10 cellular contexts compared by ENCODE assay signal in genomic region chr10:69572159-69573055, GRCh38. TPM values are rescaled to one million over a fixed set of nuclear protein-coding genes. Genes with fewer than 3 reads are reported as not detected.
DNase-seq lines count a peak whose midpoint lies in the region; ATAC-seq, FAIRE-seq and TF ChIP-seq lines count a peak whose summit lies in the region.
"Had no signal": no experiment of that assay in that cellular context is flagged by ENCODE, and none has a peak within 500 bp of the region (broad histone marks: within the 10 kb centered on the region; RNA-seq: fewer than 3 reads in every experiment).

No MANE protein-coding gene starts in this region.

- in situ Hi-C loops in GM12878 (cut with MboI), result no loop called here

- H3F3A ChIP-seq in PC-3 (ENCODE audit: low read length, unreplicated experiment), result no peaks in the 10 kb centered on the region

- CTCF ChIA-PET in A549 (lab: Yijun Ruan, JAX) (interaction anchor here (1.1 to 3.7 kb wide), 2 partner anchors 12 to 50 kb away, joined by 3 to 15 read pairs; no protein-coding TSS in a partner anchor), GM12878 (lab: Yijun Ruan, JAX) (no interaction called here), PC-3 (lab: Charles Lee) (no interaction called here)

- TF ChIP-seq EP300 in A549 (IDR thresholded peaks at IDR 0.05) (no peak), GM12878 (IDR thresholded peaks at IDR 0.05; ENCODE audit: borderline replicate concordance in 1 of 2, control insufficient read depth in 1 of 2, low read depth in 2 of 2, low read length in 2 of 2) (no peak)

- H3K9me3 Mint-ChIP-seq in naive B cell, result peaks cover 0 to 9% (median 0%) of the 10 kb centered on the region in 7 donors

- H3K9me3 ChIP-seq in A549 (no peaks in the 10 kb centered on the region), HUES48 (ENCODE audit: control insufficient read depth, insufficient read depth, low read length) (no peaks in the 10 kb centered on the region), GM12878 (replicated peaks; ENCODE audit: control insufficient read depth, insufficient read depth, low read length) (no peaks in the 10 kb centered on the region; the same call in 2 of the 3 replicates), PC-3 (ENCODE audit: low read length) (no peaks in the 10 kb centered on the region)

- RAD21 ChIA-PET in GM12878 (lab: Charles Lee; ENCODE audit: unreplicated experiment), result no interaction called here

- no peak overlapping the region for H3K9ac ChIP-seq in HUES48 (ENCODE audit: low read depth, low read length)
- H3K9ac ChIP-seq in GM12878 (ENCODE audit: control insufficient read depth, insufficient read depth, low read length), result no peak overlapping the region
- H3K9ac ChIP-seq in PC-3 (ENCODE audit: low read length), result no peak overlapping the region

- no TSS peak for BruUV-seq in GM12878 (replicated peaks; lab: Mats Ljungman, UMichigan)
- BruUV-seq in PC-3 (replicated peaks; lab: Mats Ljungman, UMichigan), result no TSS peak

- TF ChIP-seq RAD21 in A549 (conservative IDR thresholded peaks at IDR 0.05 in 1 of 2, IDR thresholded peaks at IDR 0.05 in 1 of 2), result no peak
- TF ChIP-seq RAD21 in GM12878 (IDR thresholded peaks at IDR 0.05; ENCODE audit: insufficient read depth, low read depth, low read length), result no peak

- no peak for FAIRE-seq in A549 (lab: Jason Lieb, UNC)
- FAIRE-seq in GM12878 (lab: Jason Lieb, UNC), result no peak

- peak overlapping the region; percentile 53 to 91 (median 76) for H3K4me3 Mint-ChIP-seq in naive B cell

- no peak for TF ChIP-seq POLR2A in A549 (IDR thresholded peaks at IDR 0.05; ENCODE audit: low read length)
- no peak for TF ChIP-seq POLR2A in GM12878 (IDR thresholded peaks at IDR 0.05; ENCODE audit: low read depth, low read length)

- ATAC-seq in A549 (no peak), GM12878 (peak; percentile 17; the same call in 2 of the 3 replicates), naive B cell (ENCODE audit: low read depth in 2 of 2) (no peak), PC-3 (no peak), GM21825 (IDR thresholded peaks at IDR 0.05; ENCODE audit: unreplicated experiment) (no peak), GM18517 (IDR thresholded peaks at IDR 0.05; ENCODE audit: unreplicated experiment) (no peak)

- SMC1A ChIA-PET in GM12878 (lab: Charles Lee; ENCODE audit: uncharacterized antibody, unreplicated experiment), result no interaction called here

- H3K27ac ChIP-seq in A549 (no peak overlapping the region), HUES48 (ENCODE audit: low read depth, low read length) (no peak overlapping the region), GM12878 (ENCODE audit: control insufficient read depth, insufficient read depth) (no peak overlapping the region), PC-3 (ENCODE audit: low read length) (no peak overlapping the region)

- H3K27me3 ChIP-seq in HUES48 (ENCODE audit: control insufficient read depth, insufficient read depth, low read length) (peaks cover 99% of the 10 kb centered on the region), GM12878 (replicated peaks in 1 of 2; ENCODE audit: control insufficient read depth in 2 of 2, insufficient read depth in 2 of 2, low read length in 1 of 2) (peaks cover 20 to 29% of the 10 kb centered on the region in 2 experiments), PC-3 (ENCODE audit: low read length) (peaks cover 93% of the 10 kb centered on the region)

- H3K4me3 ChIP-seq in A549 (peak overlapping the region; percentile 22; the same call in 1 of the 3 replicates), HUES48 (ENCODE audit: low read depth, low read length) (peak overlapping the region; percentile 57), GM12878 (peak overlapping the region; percentile 6; the same call in 1 of the 2 replicates), PC-3 (ENCODE audit: low read length) (no peak overlapping the region)

- POLR2A ChIA-PET in A549 (lab: Yijun Ruan, JAX) (no interaction called here), GM12878 (lab: Charles Lee) (no interaction called here), PC-3 (lab: Charles Lee; ENCODE audit: unreplicated experiment) (no interaction called here)

- peak overlapping the region; percentile 39 for H2AFZ ChIP-seq in GM12878 (ENCODE audit: control insufficient read depth, low read depth, low read length)
- no peak overlapping the region for H2AFZ ChIP-seq in PC-3 (ENCODE audit: low read length)

- H3K27ac Mint-ChIP-seq in naive B cell, result no peak overlapping the region

- intact Hi-C loops in GM12878 (cut with micrococcal nuclease; ENCODE audit: unreplicated experiment) (no loop called here), PC-3 (cut with micrococcal nuclease) (no loop called here)

- H4K20me1 ChIP-seq in GM12878 (ENCODE audit: control insufficient read depth, insufficient read depth) (no peaks in the 10 kb centered on the region), PC-3 (ENCODE audit: low read length) (no peaks in the 10 kb centered on the region)

- 34% methylated on average over 54 of the region's 85 CpGs for WGBS in A549 (ENCODE audit: missing lambda C conversion rate)
- WGBS in GM12878 (ENCODE audit: insufficient coverage, insufficient replicate concordance, low lambda C conversion rate, missing lambda C conversion rate), result 7% methylated on average over 83 of the region's 85 CpGs

- H3K79me2 ChIP-seq in GM12878 (ENCODE audit: control insufficient read depth, insufficient read depth, low read length) (no peaks in the 10 kb centered on the region), PC-3 (ENCODE audit: low read length) (no peaks in the 10 kb centered on the region)

- H3K4me1 Mint-ChIP-seq in naive B cell, result peaks cover 20 to 33% (median 31%) of the 10 kb centered on the region in 3 donors

- H3K9me2 ChIP-seq in PC-3 (replicated peaks; ENCODE audit: low read length), result no peaks in the 10 kb centered on the region

- peaks cover 60 to 87% (median 78%) of the 10 kb centered on the region in 3 donors for H3K27me3 Mint-ChIP-seq in naive B cell

- TF ChIP-seq CTCF in A549 (IDR thresholded peaks at IDR 0.05), result no peak
- no peak for TF ChIP-seq CTCF in GM12878 (IDR thresholded peaks at IDR 0.05 in 2 of 3, conservative IDR thresholded peaks at IDR 0.05 in 1 of 3; ENCODE audit: control insufficient read depth in 2 of 3, extremely low read depth in 1 of 3, insufficient read depth in 1 of 3, low read depth in 3 of 3, low read length in 3 of 3)
- TF ChIP-seq CTCF in PC-3 (conservative IDR thresholded peaks at IDR 0.05; ENCODE audit: low read depth, low read length), result no peak

- no peak for DNase-seq in A549 (ENCODE audit: low read depth in 1 of 2, low spot score in 1 of 2)
- no peak for DNase-seq in GM12878 (ENCODE audit: low read depth, low spot score)
- no peak for DNase-seq in naive B cell
- DNase-seq in activated gamma-delta T cell treated with Interleukin-2 at 50 U/mL for 16 hours, result no peak
- DNase-seq in PC-3, result no peak

- H3K4me2 ChIP-seq in A549 (peak overlapping the region; percentile 45), GM12878 (ENCODE audit: control insufficient read depth, insufficient read depth) (peak overlapping the region; percentile 54), PC-3 (ENCODE audit: low read length) (no peak overlapping the region)

- H3K4me1 ChIP-seq in A549 (peaks cover 6% of the 10 kb centered on the region; the same call in 1 of the 3 replicates), HUES48 (ENCODE audit: control insufficient read depth, insufficient read depth, low read length) (peaks cover 81% of the 10 kb centered on the region), GM12878 (ENCODE audit: control insufficient read depth, insufficient read depth, low read length) (peaks cover 8% of the 10 kb centered on the region; the same call in 1 of the 2 replicates), PC-3 (ENCODE audit: insufficient read depth, low read length) (no peaks in the 10 kb centered on the region)

- H3K36me3 ChIP-seq in HUES48 (ENCODE audit: control insufficient read depth, insufficient read depth, low read length) (no peaks in the 10 kb centered on the region), GM12878 (ENCODE audit: control insufficient read depth in 2 of 2, insufficient read depth in 2 of 2, low read length in 1 of 2) (no peaks in the 10 kb centered on the region), PC-3 (ENCODE audit: low read depth, low read length) (no peaks in the 10 kb centered on the region)

- H3K36me3 Mint-ChIP-seq in naive B cell, result peaks cover 0 to 10% of the 10 kb centered on the region in 2 donors

RNA-seq across cellular contexts. Expression of gene NEUROG3, which starts 0.8 kb away (rescaled TPM):
- polyA plus RNA-seq in A549 (2011; rRNA removed), result not detected in 2 replicates
- not detected in 2 replicates for polyA plus RNA-seq in A549 (2012; cell fraction: cytosol; rRNA removed)
- not detected in 2 replicates for polyA plus RNA-seq in A549 (2012; cell fraction: nucleus; rRNA removed)
- polyA plus RNA-seq in A549 (2017; fragmentation: RNase III; extraction: RNeasy Plus Mini Kit Qiagen cat#74134 plus additional on column Dnase treatment), result not detected in 3 replicates
- polyA minus RNA-seq in A549 (2011; rRNA and poly(A)+ RNA removed), result not detected in 2 replicates
- 0.29 TPM in 1 of 2 replicates, not detected in the other for total RNA-seq in GM12878 (2013; cell fraction: nucleolus; rRNA removed)
- not detected in 2 replicates for total RNA-seq in GM12878 (2014; rRNA removed)
- not detected in 2 replicates for total RNA-seq in GM12878 (2014; rRNA removed; fragmentation: Illumina TruSeq; extraction: Trizol)
- not detected in 2 replicates for total RNA-seq in GM12878 (2021)
- not detected for polyA plus RNA-seq in GM12878 (2011; ENCODE audit: low read depth)
- not detected in 2 replicates for polyA plus RNA-seq in GM12878 (2011; rRNA removed)
- polyA plus RNA-seq in GM12878 (2011; cell fraction: cytosol; rRNA removed), result 0.04 TPM in 1 of 2 replicates, not detected in the other
- polyA plus RNA-seq in GM12878 (2011; cell fraction: nucleus; rRNA removed), result 0.12 and 0.28 TPM in 2 replicates
- polyA plus RNA-seq in GM12878 (2012), result 0.11 TPM in 1 of 2 replicates, not detected in the other
- polyA plus RNA-seq in GM12878 (2014; fragmentation: Illumina TruSeq; extraction: Trizol), result not detected in 2 replicates
- not detected for polyA plus RNA-seq in GM12878 (2014; fragmentation: Nextera tagmentation; extraction: Ambion mirVana)
- polyA plus RNA-seq in GM12878 (2014; rRNA removed), result not detected in 2 replicates
- polyA plus RNA-seq in GM12878 (2016; fragmentation: Nextera tagmentation; extraction: Ambion mirVana), result not detected
- polyA minus RNA-seq in GM12878 (2011; rRNA and poly(A)+ RNA removed), result not detected in 2 replicates
- polyA minus RNA-seq in GM12878 (2011; cell fraction: cytosol; rRNA and poly(A)+ RNA removed), result not detected in 2 replicates
- polyA minus RNA-seq in GM12878 (2011; cell fraction: nucleus; rRNA and poly(A)+ RNA removed), result not detected in 2 replicates
- polyA plus RNA-seq in naive B cell (ENCODE audit: low read depth in 6 of 6), result not detected
- total RNA-seq in PC-3 (2014; rRNA removed), result not detected in 2 replicates
- total RNA-seq: pulmonary artery endothelial cell, RPMI7951 had no signal

RNA-seq across cellular contexts. Expression of gene FAM241B, which starts 57.6 kb away (rescaled TPM):
- polyA plus RNA-seq in A549 (2011; rRNA removed) (17.8 and 22.8 TPM in 2 replicates), A549 (2017; fragmentation: RNase III; extraction: RNeasy Plus Mini Kit Qiagen cat#74134 plus additional on column Dnase treatment) (22.0 to 24.5 TPM (median 23.8 TPM) in 3 replicates), GM12878 (2011; rRNA removed) (0.72 and 0.99 TPM in 2 replicates), GM12878 (2014; fragmentation: Illumina TruSeq; extraction: Trizol) (0.15 TPM in 1 of 2 replicates, not detected in the other), GM12878 (2014; fragmentation: Nextera tagmentation; extraction: Ambion mirVana) (under 1 TPM; 0.09 to 0.18 TPM), GM12878 (2014; rRNA removed) (0.31 and 0.43 TPM in 2 replicates), GM12878 (2016; fragmentation: Nextera tagmentation; extraction: Ambion mirVana) (under 1 TPM; 0.30 to 0.31 TPM), naive B cell (ENCODE audit: low read depth in 6 of 6) (1 to 10 TPM in 1 of 6 donors, under 1 TPM in 3, not detected in 2; 0.34 to 1.9 (median 0.54) TPM)
- 31.6 and 32.0 TPM in 2 replicates for polyA plus RNA-seq in A549 (2012; cell fraction: cytosol; rRNA removed)
- 25.5 and 30.3 TPM in 2 replicates for polyA plus RNA-seq in A549 (2012; cell fraction: nucleus; rRNA removed)
- 7.5 and 7.7 TPM in 2 replicates for polyA minus RNA-seq in A549 (2011; rRNA and poly(A)+ RNA removed)
- total RNA-seq in GM12878 (2013; cell fraction: nucleolus; rRNA removed), result not detected in 2 replicates
- total RNA-seq in GM12878 (2014; rRNA removed) (0.11 TPM in 1 of 2 replicates, not detected in the other), GM12878 (2014; rRNA removed; fragmentation: Illumina TruSeq; extraction: Trizol) (0.13 TPM in 1 of 2 replicates, not detected in the other), GM12878 (2021) (0.37 and 0.62 TPM in 2 replicates), PC-3 (2014; rRNA removed) (37.5 and 45.4 TPM in 2 replicates)
- polyA plus RNA-seq in GM12878 (2011; ENCODE audit: low read depth), result 0.88 TPM
- polyA plus RNA-seq in GM12878 (2011; cell fraction: cytosol; rRNA removed), result 0.84 and 0.99 TPM in 2 replicates
- polyA plus RNA-seq in GM12878 (2011; cell fraction: nucleus; rRNA removed), result 0.87 and 0.98 TPM in 2 replicates
- 1.00 and 1.7 TPM in 2 replicates for polyA plus RNA-seq in GM12878 (2012)
- 0.59 and 0.77 TPM in 2 replicates for polyA minus RNA-seq in GM12878 (2011; rRNA and poly(A)+ RNA removed)
- 1.0 TPM in 1 of 2 replicates, not detected in the other for polyA minus RNA-seq in GM12878 (2011; cell fraction: cytosol; rRNA and poly(A)+ RNA removed)
- polyA minus RNA-seq in GM12878 (2011; cell fraction: nucleus; rRNA and poly(A)+ RNA removed), result 0.86 TPM in 1 of 2 replicates, not detected in the other

Comparison
In these comparisons a context has a peak if more than half of its experiments do, and no peak if none do; other contexts are left out.
1. RNA of gene FAM241B, which starts 57.6 kb away (polyA plus RNA-seq): 17.8 to 32.0 TPM in A549; 0.34 to 1.9 TPM in naive B cell and 0.09 to 1.7 TPM in GM12878; every median in the first group is over 4 times any median in the second.